In genomic region chr12:49121047-49121696, GRCh38 we compare ENCODE assay signal across 9 cellular contexts. TPM values are rescaled to one million over a fixed set of nuclear protein-coding genes. Genes with fewer than 3 reads are reported as not detected.
DNase-seq lines count a peak whose midpoint lies in the region; ATAC-seq and TF ChIP-seq lines count a peak whose summit lies in the region.
"Had no signal": no experiment of that assay in that cellular context is flagged by ENCODE, and none has a peak within 500 bp of the region (broad histone marks: within the 10 kb centered on the region; RNA-seq: fewer than 3 reads in every experiment).

No MANE protein-coding gene starts in this region.

- TF ChIP-seq CTCF in breast epithelium (IDR thresholded peaks at IDR 0.05) (peak; percentile 6 to 58 (median 49)), uterus (IDR thresholded peaks at IDR 0.05) (peak; percentile 38 to 74 (median 65))

- no peak for TF ChIP-seq POLR2A in breast epithelium (IDR thresholded peaks at IDR 0.05)
- TF ChIP-seq POLR2A in uterus (IDR thresholded peaks at IDR 0.05), result no peak

- intact Hi-C loops in breast epithelium (cut with DNase I; ENCODE audit: low total_unique reads), result no loop called here
- intact Hi-C loops in left colon (cut with DNase I, micrococcal nuclease), result loop anchor here in 1 of 2 donors (5.0 kb wide), 1 partner anchor 34 kb away; no protein-coding TSS in a partner anchor
- intact Hi-C loops in uterus (cut with DNase I; ENCODE audit: low total_unique reads), result loop anchor here (10.0 kb wide), 1 partner anchor 56 kb away; the partner anchor contains the start of genes KMT2D and RHEBL1

- no peak overlapping the region for H3K4me3 ChIP-seq in breast epithelium
- H3K4me3 ChIP-seq in uterus, result no peak overlapping the region

- no peak overlapping the region for H3K27ac ChIP-seq in breast epithelium
- no peak overlapping the region for H3K27ac ChIP-seq in uterus
- H3K27ac ChIP-seq: neutrophil had no signal

- H3K36me3 ChIP-seq in breast epithelium (no peaks in the 10 kb centered on the region), uterus (no peaks in the 10 kb centered on the region)
- H3K36me3 ChIP-seq: neutrophil had no signal

- no peaks in the 10 kb centered on the region for H3K27me3 ChIP-seq in breast epithelium
- no peaks in the 10 kb centered on the region for H3K27me3 ChIP-seq in uterus
- H3K27me3 ChIP-seq: neutrophil had no signal

- H3K4me1 ChIP-seq in breast epithelium (no peaks in the 10 kb centered on the region), uterus (no peaks in the 10 kb centered on the region)

- ATAC-seq in left colon, result peak; percentile 96
- no peak for ATAC-seq in GM21381 (IDR thresholded peaks at IDR 0.05; ENCODE audit: unreplicated experiment)
- ATAC-seq in HG02884 (IDR thresholded peaks at IDR 0.05; ENCODE audit: unreplicated experiment), result no peak

- peak; percentile 82 for DNase-seq in G401 (ENCODE audit: low spot score)
- peak; percentile 7 for DNase-seq in NCI-H2227 treated with DMSO at 0.1 percent for 48 hours (lab: John Stamatoyannopoulos, UW)
- no peak for DNase-seq in breast epithelium (ENCODE audit: low spot score in 2 of 2)
- DNase-seq in left colon, result peak; percentile 42 to 52
- peak in 1 of 2 donors; percentile 47 for DNase-seq in uterus
- no peak for DNase-seq in central memory CD4-positive, alpha-beta T cell

- no peaks in the 10 kb centered on the region for H3K9me3 ChIP-seq in breast epithelium
- no peaks in the 10 kb centered on the region for H3K9me3 ChIP-seq in uterus
- H3K9me3 ChIP-seq: neutrophil had no signal

- in situ Hi-C loops in G401 (cut with HindIII; ENCODE audit: low sequenced_read_pairs), result no loop called here

RNA-seq across cellular contexts. Expression of gene TUBA1B, which starts 10.0 kb away (rescaled TPM):
- 2,974 and 3,054 TPM in 2 replicates for total RNA-seq in G401 (2014; rRNA removed; shearing (Covaris generic))
- total RNA-seq in breast epithelium (100 to 1,000 TPM; 329 to 646 (median 567) TPM), left colon (100 to 1,000 TPM; 298 to 454 TPM), uterus (100 to 1,000 TPM; 374 to 912 (median 498) TPM)

RNA-seq across cellular contexts. Expression of gene LMBR1L, which starts 10.5 kb away (rescaled TPM):
- 26.8 and 40.8 TPM in 2 replicates for total RNA-seq in G401 (2014; rRNA removed; shearing (Covaris generic))
- total RNA-seq in breast epithelium (10 to 100 TPM; 37.6 to 73.0 (median 58.3) TPM), left colon (10 to 100 TPM; 44.7 to 49.6 TPM), uterus (100 to 1,000 TPM in 1 of 4 donors, 10 to 100 TPM in 3; 22.1 to 114 (median 43.2) TPM)

RNA-seq across cellular contexts. Expression of gene DHH, which starts 26.6 kb away (rescaled TPM):
- 0.06 TPM in 1 of 2 replicates, not detected in the other for total RNA-seq in G401 (2014; rRNA removed; shearing (Covaris generic))
- total RNA-seq in breast epithelium (1 to 10 TPM in 2 of 3 donors, under 1 TPM in 1; 0.29 to 1.6 (median 1.4) TPM), left colon (under 1 TPM; 0.31 to 0.50 TPM), uterus (1 to 10 TPM in 2 of 4 donors, under 1 TPM in 1, not detected in 1; 0.26 to 1.7 (median 1.5) TPM)

RNA-seq across cellular contexts. Expression of gene RHEBL1, which starts 51.4 kb away (rescaled TPM):
- 2.5 and 3.5 TPM in 2 replicates for total RNA-seq in G401 (2014; rRNA removed; shearing (Covaris generic))
- 1 to 10 TPM in 1 of 3 donors, under 1 TPM in 1, not detected in 1; 0.59 to 1.3 TPM for total RNA-seq in breast epithelium
- total RNA-seq in left colon, result not detected
- total RNA-seq in uterus, result under 1 TPM in 1 of 4 donors, not detected in 3; 0.37 TPM

Comparison
In these comparisons a context has a peak if more than half of its experiments do, and no peak if none do; other contexts are left out.
1. DNase-seq: peak in G401 (single experiment), NCI-H2227 treated with DMSO at 0.1 percent for 48 hours (single experiment) and left colon (2 of 2); none in breast epithelium (0 of 2) and central memory CD4-positive, alpha-beta T cell (single experiment).